In the genomic region with DNA sequence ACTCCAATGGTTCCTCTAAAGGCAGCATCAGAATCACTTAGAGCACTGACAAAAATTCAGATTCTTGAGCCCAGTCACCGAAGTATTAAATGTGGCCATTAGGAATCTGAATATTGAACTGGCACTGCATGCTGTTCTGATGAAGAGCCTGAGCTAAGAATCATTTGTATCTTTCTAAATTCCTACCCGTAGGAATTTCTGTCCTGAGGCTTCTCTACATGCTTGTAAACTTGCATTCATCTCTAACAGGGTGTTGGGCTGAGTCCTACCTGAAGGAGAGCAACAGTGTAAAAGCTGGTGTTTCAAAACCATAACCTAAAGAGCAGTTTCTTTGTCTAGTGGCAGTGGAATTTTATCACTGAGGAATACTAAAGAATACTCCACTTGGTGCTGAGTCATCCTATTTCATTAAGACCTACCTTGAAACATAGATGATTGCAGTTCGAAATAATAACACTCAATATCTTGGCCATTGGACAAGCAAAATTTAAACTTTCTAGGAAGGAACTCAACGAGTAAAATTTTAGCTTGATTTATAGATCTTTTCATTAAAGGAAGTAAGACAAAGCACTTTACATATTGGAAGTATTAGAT, we compare ENCODE assay signal across 22 cellular contexts.
"Had no signal": no experiment of that assay in that cellular context is flagged by ENCODE, and none has a peak within 500 bp of the region (broad histone marks: within the 10 kb centered on the region; RNA-seq: fewer than 3 reads in every experiment).

No MANE protein-coding gene starts in this region.

- H3K4me3 ChIP-seq: mucosa of descending colon, prostate gland, right atrium auricular region, transverse colon, uterus had no signal

- H3K27me3 Mint-ChIP-seq: activated naive CD8-positive, alpha-beta T cell treated with anti-CD3 and anti-CD28 coated beads for 36 hours; central memory CD8-positive, alpha-beta T cell had no signal

- DNase-seq: activated CD4-positive, alpha-beta memory T cell treated with anti-CD3 and anti-CD28 coated beads for 36 hours; activated CD4-positive, alpha-beta T cell treated with anti-CD3 and anti-CD28 coated beads for 48 hours; activated naive CD4-positive, alpha-beta T cell treated with Interleukin-2 at 50 U/mL for 16 hours; activated naive CD8-positive, alpha-beta T cell treated with anti-CD3 and anti-CD28 coated beads for 36 hours; activated T-cell treated with anti-CD3 and anti-CD28 coated beads, Interleukin-2, amount 50 U/mL, for 48 hours; effector memory CD4-positive, alpha-beta T cell; foreskin melanocyte; glutamatergic neuron; hippocampal formation; left ventricle myocardium superior; mucosa of descending colon; nephron progenitor cell; stimulated activated CD4-positive, alpha-beta T cell treated with anti-CD3 and anti-CD28 coated beads, Interleukin-1b, Interleukin-23, amount 100 ng/mL, for 48 hours; T-helper 2 cell; transverse colon; uterus had no signal

- H3K27ac Mint-ChIP-seq: activated CD4-positive, alpha-beta memory T cell treated with anti-CD3 and anti-CD28 coated beads for 36 hours; activated naive CD8-positive, alpha-beta T cell treated with anti-CD3 and anti-CD28 coated beads for 36 hours; memory B cell; nephron progenitor cell had no signal

- H3K27ac ChIP-seq: prostate gland, right atrium auricular region, transverse colon, uterus had no signal

- H3K4me1 Mint-ChIP-seq: activated naive CD8-positive, alpha-beta T cell treated with anti-CD3 and anti-CD28 coated beads for 36 hours; central memory CD8-positive, alpha-beta T cell; memory B cell; nephron progenitor cell had no signal

- FAIRE-seq: astrocyte, colon had no signal

- H3K36me3 ChIP-seq: prostate gland, right atrium auricular region, transverse colon, uterus had no signal

- H3K27me3 ChIP-seq: right atrium auricular region, transverse colon, uterus had no signal

- H3K4me1 ChIP-seq: prostate gland, right atrium auricular region, transverse colon, uterus had no signal

- H3K9me3 ChIP-seq: prostate gland, right atrium auricular region, uterus had no signal

- H3K4me3 Mint-ChIP-seq: activated CD4-positive, alpha-beta memory T cell treated with anti-CD3 and anti-CD28 coated beads for 36 hours; activated naive CD8-positive, alpha-beta T cell treated with anti-CD3 and anti-CD28 coated beads for 36 hours; central memory CD8-positive, alpha-beta T cell; memory B cell; nephron progenitor cell had no signal

- ATAC-seq: left ventricle myocardium superior, mucosa of descending colon had no signal
